ENCODE assay signal across 16 cellular contexts in the genomic region with DNA sequence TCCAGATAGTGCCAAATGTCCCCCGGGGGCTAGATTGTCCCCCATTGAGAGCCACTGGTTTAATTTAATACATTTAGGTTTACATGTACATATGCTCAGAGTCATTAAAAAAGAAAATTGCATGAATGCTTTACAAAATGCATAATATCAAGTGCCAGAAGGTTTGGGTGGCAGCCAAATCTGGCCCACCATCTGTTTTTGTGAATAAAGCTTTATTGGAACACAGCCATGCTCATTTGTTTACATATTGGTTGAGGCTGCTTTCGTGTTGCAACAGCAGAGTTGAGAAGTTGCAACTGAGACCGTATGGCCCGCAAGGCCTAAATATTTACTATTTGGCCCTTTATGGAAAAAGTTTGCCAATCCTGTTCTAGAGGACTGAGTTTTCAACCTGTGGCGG.
"Had no signal": no experiment of that assay in that cellular context is flagged by ENCODE, and none has a peak within 500 bp of the region (broad histone marks: within the 10 kb centered on the region; RNA-seq: fewer than 3 reads in every experiment).

No MANE protein-coding gene starts in this region.

- H3K27me3 ChIP-seq: adrenal gland, transverse colon had no signal

- H3K4me1 ChIP-seq: adrenal gland, lower lobe of right lung, transverse colon had no signal

- H3K9me3 ChIP-seq: adrenal gland, lower lobe of right lung, transverse colon had no signal

- H3K27ac ChIP-seq: adrenal gland, lower lobe of right lung, skin epidermis, transverse colon had no signal

- H3K4me3 ChIP-seq: adrenal gland, lower lobe of right lung, skin epidermis, transverse colon had no signal

- H3K36me3 ChIP-seq: adrenal gland, lower lobe of right lung, transverse colon had no signal

- DNase-seq: activated CD4-positive, alpha-beta memory T cell treated with anti-CD3 and anti-CD28 coated beads, Interleukin-2, amount 10 ng/mL, durations not matched to agents 7 days and 5 days; activated CD4-positive, alpha-beta T cell treated with anti-CD3 and anti-CD28 coated beads for 4 hours; activated effector memory CD4-positive, alpha-beta T cell treated with anti-CD3 and anti-CD28 coated beads, Interleukin-2, amount 50 U/mL, for 16 hours; activated T-cell treated with anti-CD3 and anti-CD28 coated beads, Interleukin-2, amount 50 U/mL, for 4 hours; adrenal gland; left cardiac atrium; lower lobe of right lung; nephron progenitor cell; occipital lobe; stimulated activated CD4-positive, alpha-beta T cell treated with anti-CD3 and anti-CD28 coated beads, Interleukin-15, amount 100 ng/mL, for 24 hours; stimulated activated CD4-positive, alpha-beta T cell treated with anti-CD3 and anti-CD28 coated beads, Interleukin-4, amount 100 ng/mL, for 4 hours; stimulated activated CD8-positive, alpha-beta memory T cell treated with anti-CD3 and anti-CD28 coated beads, Interleukin-4, amount 100 ng/mL, for 48 hours; stimulated activated naive CD4-positive, alpha-beta T cell treated with Interleukin-2 at 50 U/mL for 16 hours; transverse colon had no signal

- ATAC-seq: activated T-cell treated with anti-CD3 and anti-CD28 coated beads, Interleukin-2, amount 50 U/mL, for 4 hours; left cardiac atrium; lower lobe of right lung; WTC11 had no signal
